ENCODE assay signal across 13 cellular contexts in the genomic region with DNA sequence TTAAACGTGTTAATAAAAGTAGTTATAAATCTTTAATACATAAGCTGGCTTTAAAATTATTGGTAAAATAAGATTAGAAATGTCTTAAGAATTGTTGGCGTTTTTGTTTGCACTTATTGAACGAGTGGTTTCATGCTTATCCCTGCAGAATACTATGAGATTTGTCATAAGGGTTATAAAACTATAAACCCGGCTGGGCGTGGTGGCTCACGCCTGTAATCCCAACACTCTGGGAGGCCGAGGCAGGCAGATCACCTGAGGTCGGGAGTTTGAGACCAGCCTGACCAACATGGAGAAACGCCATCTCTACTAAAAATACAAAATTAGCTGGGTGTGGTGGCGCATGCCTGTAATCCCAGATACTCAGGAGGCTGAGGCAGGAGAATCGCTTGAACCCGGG. TPM values are rescaled to one million over a fixed set of nuclear protein-coding genes. Genes with fewer than 3 reads are reported as not detected.
DNase-seq lines count a peak whose midpoint lies in the region; ATAC-seq, FAIRE-seq and TF ChIP-seq lines count a peak whose summit lies in the region.
"Not testable (repeated sequence)": the region's sequence is repeated elsewhere in the genome, so short reads cannot be mapped to it uniquely, and the experiment has no call there.
"Had no signal": no experiment of that assay in that cellular context is flagged by ENCODE, and none has a peak within 500 bp of the region (broad histone marks: within the 10 kb centered on the region; RNA-seq: fewer than 3 reads in every experiment).

No MANE protein-coding gene starts in this region.

- CTCF ChIA-PET in K562 (lab: Yijun Ruan, JAX; ENCODE audit: low intra/inter-chr PET ratio) = not testable (repeated sequence)

- peaks cover 18% of the 10 kb centered on the region for H3K36me3 Mint-ChIP-seq in chondrocyte (ENCODE audit: low read depth)

- H3K27ac ChIP-seq in K562 (ENCODE audit: extremely low read depth, low read depth, low read length) = peak overlapping the region; percentile 25; the same call in 1 of the 3 replicates
- H3K27ac ChIP-seq in small intestine (ENCODE audit: low read depth in 1 of 2, low read length in 1 of 2); transverse colon: not testable (repeated sequence)

- DNase-seq in K562 (ENCODE audit: extremely low read depth in 1 of 4, low spot score in 3 of 4) = not testable (repeated sequence)
- DNase-seq in chondrocyte (ENCODE audit: low spot score) (peak; percentile 2), left colon (peak in 1 of 2 donors; percentile 36), mucosa of descending colon (peak in 1 of 3 donors; percentile 50), small intestine (peak; percentile 31), transverse colon (peak; percentile 51)

- not testable (repeated sequence) for H3K9me3 Mint-ChIP-seq in chondrocyte (ENCODE audit: low read depth)

- POLR2A ChIA-PET in K562 (lab: Yijun Ruan, JAX) = interaction anchor here (1.7 kb wide), 1 partner anchor 12 kb away, joined by 5 read pairs; no protein-coding TSS in a partner anchor

- not testable (repeated sequence) for H2AFZ ChIP-seq in K562 (ENCODE audit: low read depth, low read length)

- H3K9me1 ChIP-seq in K562 (ENCODE audit: control insufficient read depth, insufficient read depth, low read length) = not testable (repeated sequence)

- WGBS in K562 (ENCODE audit: insufficient coverage, low coverage, missing lambda C conversion rate) = 85% methylated on average over 12 of the region's 12 CpGs
- 56 to 77% (median 74%) methylated on average over 12 of the region's 12 CpGs for WGBS in small intestine, 3 donors
- 48 to 59% methylated on average over 12 of the region's 12 CpGs for WGBS in transverse colon (ENCODE audit: low coverage in 1 of 2), 2 donors

- peaks cover 50 to 56% of the 10 kb centered on the region in 2 experiments for H3K4me1 ChIP-seq in K562 (replicated peaks in 1 of 2; ENCODE audit: control insufficient read depth in 2 of 2, insufficient read depth in 2 of 2, low read length in 2 of 2)
- H3K4me1 ChIP-seq in mucosa of descending colon (ENCODE audit: low read depth); small intestine (ENCODE audit: control insufficient read depth in 2 of 2, insufficient read depth in 1 of 2, low read depth in 1 of 2, low read length in 1 of 2); transverse colon: not testable (repeated sequence)

- in situ Hi-C loops in K562 (cut with MboI); transverse colon (cut with MboI; ENCODE audit: low pct_ligation_motif_present in 1 of 4, low pct_unique_long_range_greater_than_20kb in 1 of 4, low sequenced_read_pairs in 3 of 4): not testable (repeated sequence)

- H3K4me3 ChIP-seq in K562; mucosa of descending colon; small intestine (ENCODE audit: low read depth in 1 of 2, low read length in 2 of 2); transverse colon: not testable (repeated sequence)

- not testable (repeated sequence) for H3K9me3 ChIP-seq in K562 (replicated peaks; ENCODE audit: control insufficient read depth, insufficient read depth, low read depth, low read length); mucosa of descending colon; small intestine (ENCODE audit: control insufficient read depth, low read depth); transverse colon

- H4K20me1 ChIP-seq in K562 (replicated peaks; ENCODE audit: control insufficient read depth, insufficient read depth, low read length) = not testable (repeated sequence)

- not testable (repeated sequence) for H3K9ac ChIP-seq in K562 (ENCODE audit: insufficient read depth in 1 of 2, low read depth in 2 of 2, low read length in 2 of 2)

- H3K4me1 Mint-ChIP-seq in chondrocyte (ENCODE audit: low read depth) = not testable (repeated sequence)

- not testable (repeated sequence) for H3K4me3 Mint-ChIP-seq in chondrocyte (ENCODE audit: unreplicated experiment)

- H3K4me2 ChIP-seq in K562 (ENCODE audit: insufficient read depth, low read length) = not testable (repeated sequence)

- peaks cover 71% of the 10 kb centered on the region for H3K79me2 ChIP-seq in K562 (ENCODE audit: control insufficient read depth, insufficient read depth, low read length)

- not testable (repeated sequence) for ATAC-seq in K562
- peak; percentile 62 for ATAC-seq in left colon
- ATAC-seq in mucosa of descending colon = peak; percentile 49

- TF ChIP-seq CTCF in K562 (IDR thresholded peaks at IDR 0.05 in 2 of 3, conservative IDR thresholded peaks at IDR 0.05 in 1 of 3; ENCODE audit: insufficient read depth in 2 of 3, low read depth in 1 of 3, low read length in 3 of 3); chondrocyte (IDR thresholded peaks at IDR 0.05); mucosa of descending colon (IDR thresholded peaks at IDR 0.05); transverse colon (IDR thresholded peaks at IDR 0.05): not testable (repeated sequence)

- H3K36me3 ChIP-seq in K562 (ENCODE audit: control insufficient read depth, insufficient read depth, low read length) (peaks cover 57% of the 10 kb centered on the region), small intestine (ENCODE audit: control insufficient read depth in 2 of 2, insufficient read depth in 2 of 2, low read length in 2 of 2) (peaks cover 9 to 15% of the 10 kb centered on the region in 2 donors), transverse colon (peaks cover 0 to 17% (median 12%) of the 10 kb centered on the region in 4 donors)
- H3K36me3 ChIP-seq in mucosa of descending colon (ENCODE audit: low read depth) = not testable (repeated sequence)

- not testable (repeated sequence) for TF ChIP-seq POLR2A in K562 (conservative IDR thresholded peaks at IDR 0.05); transverse colon (IDR thresholded peaks at IDR 0.05)

- H3K27me3 ChIP-seq in K562 (ENCODE audit: control insufficient read depth in 2 of 2, insufficient read depth in 2 of 2, low read length in 2 of 2); small intestine (ENCODE audit: control insufficient read depth in 2 of 2, insufficient read depth in 2 of 2, low read length in 2 of 2); transverse colon: not testable (repeated sequence)

- H3K27ac Mint-ChIP-seq in chondrocyte (ENCODE audit: unreplicated experiment) = not testable (repeated sequence)

- TF ChIP-seq RAD21 in K562 (CRISPR knock-in tag; conservative IDR thresholded peaks at IDR 0.05 in 1 of 2, IDR thresholded peaks at IDR 0.05 in 1 of 2) = not testable (repeated sequence)

- not testable (repeated sequence) for H3K27me3 Mint-ChIP-seq in chondrocyte (ENCODE audit: low read depth)

- not testable (repeated sequence) for BruUV-seq in K562 (replicated peaks; lab: Mats Ljungman, UMichigan)

- FAIRE-seq in K562 (lab: Jason Lieb, UNC); small intestine (lab: Jason Lieb, UNC): not testable (repeated sequence)

- not testable (repeated sequence) for TF ChIP-seq EP300 in K562 (IDR thresholded peaks at IDR 0.05; ENCODE audit: low read length); transverse colon (IDR thresholded peaks at IDR 0.05; ENCODE audit: low read depth)

- intact Hi-C loops in K562 (cut with micrococcal nuclease) = loop anchor here (10.0 kb wide), 1 partner anchor 156 kb away; no protein-coding TSS in a partner anchor
- intact Hi-C loops in left colon (cut with DNase I, micrococcal nuclease); mucosa of descending colon (cut with DNase I, micrococcal nuclease); transverse colon (cut with DNase I; ENCODE audit: low total_unique reads): not testable (repeated sequence)

RNA-seq across cellular contexts. Expression of gene GP6, which starts 2.6 kb away (rescaled TPM):
- total RNA-seq in K562 (2011; cell fraction: chromatin; rRNA removed; ENCODE audit: low replicate concordance) = 21.2 and 44.5 TPM in 2 replicates
- 22.6 and 39.5 TPM in 2 replicates for total RNA-seq in K562 (2011; cell fraction: nucleolus; rRNA removed)
- total RNA-seq in K562 (2011; cell fraction: nucleoplasm; rRNA removed) = 29.0 and 50.9 TPM in 2 replicates
- total RNA-seq in K562 (2014; rRNA removed) (9.7 and 14.7 TPM in 2 replicates), K562 (2014; rRNA removed; fragmentation: Illumina TruSeq; extraction: Trizol) (5.7 and 7.3 TPM in 2 replicates), K562 (2015; rRNA removed; fragmentation: Illumina TruSeq; extraction: Trizol) (3.1 and 3.2 TPM in 2 replicates), K562 (2021) (13.8 and 21.1 TPM in 2 replicates), chondrocyte (0.51 TPM in 1 of 3 replicates, not detected in the others), left colon (under 1 TPM; 0.28 to 0.49 TPM), mucosa of descending colon (1 to 10 TPM in 1 of 3 donors, under 1 TPM in 2; 0.22 to 1.4 (median 0.32) TPM), transverse colon (under 1 TPM in 2 of 4 donors, not detected in 2; 0.68 to 1.00 TPM)
- polyA plus RNA-seq in K562 (2011; rRNA removed) (4.6 and 15.8 TPM in 2 replicates), K562 (2014; fragmentation: Illumina TruSeq; extraction: Trizol) (19.6 and 26.5 TPM in 2 replicates), K562 (2014; fragmentation: Nextera tagmentation; extraction: Ambion mirVana) (1 to 10 TPM; 5.4 to 5.7 TPM), K562 (2014; rRNA removed) (12.4 and 17.5 TPM in 2 replicates), small intestine (under 1 TPM in 1 of 3 donors, not detected in 2; 0.15 TPM)
- 4.3 and 28.1 TPM in 2 replicates for polyA plus RNA-seq in K562 (2011; cell fraction: cytosol; rRNA removed)
- polyA plus RNA-seq in K562 (2011; cell fraction: nucleus; rRNA removed) = 3.8 and 33.4 TPM in 2 replicates
- polyA plus RNA-seq in K562 (2012) = 6.4 and 10.7 TPM in 2 replicates
- 1.9 and 8.0 TPM in 2 replicates for polyA minus RNA-seq in K562 (2011; rRNA and poly(A)+ RNA removed)
- 3.7 and 9.2 TPM in 2 replicates for polyA minus RNA-seq in K562 (2011; cell fraction: cytosol; rRNA and poly(A)+ RNA removed)
- polyA minus RNA-seq in K562 (2011; cell fraction: nucleus; rRNA and poly(A)+ RNA removed) = 1.9 and 6.6 TPM in 2 replicates
- total RNA-seq: A673; Caco-2; CD8-positive, alpha-beta memory T cell had no signal
- polyA plus RNA-seq: AG04450; BJ; CD4-positive, alpha-beta memory T cell; CD4-positive, CD25-positive, alpha-beta regulatory T cell had no signal

RNA-seq across cellular contexts. Expression of gene RDH13, which starts 22.3 kb away (rescaled TPM):
- 86.2 and 226 TPM in 2 replicates for total RNA-seq in K562 (2011; cell fraction: chromatin; rRNA removed; ENCODE audit: low replicate concordance)
- 132 and 156 TPM in 2 replicates for total RNA-seq in K562 (2011; cell fraction: nucleolus; rRNA removed)
- 101 and 114 TPM in 2 replicates for total RNA-seq in K562 (2011; cell fraction: nucleoplasm; rRNA removed)
- total RNA-seq in K562 (2014; rRNA removed) (63.2 and 78.7 TPM in 2 replicates), K562 (2014; rRNA removed; fragmentation: Illumina TruSeq; extraction: Trizol) (25.8 and 29.2 TPM in 2 replicates), K562 (2015; rRNA removed; fragmentation: Illumina TruSeq; extraction: Trizol) (41.9 and 43.3 TPM in 2 replicates), K562 (2021) (65.7 and 70.3 TPM in 2 replicates), chondrocyte (9.7 to 13.7 TPM (median 11.1 TPM) in 3 replicates), left colon (10 to 100 TPM; 50.5 to 69.3 TPM), mucosa of descending colon (10 to 100 TPM; 46.1 to 59.5 (median 55.0) TPM), transverse colon (100 to 1,000 TPM in 1 of 4 donors, 10 to 100 TPM in 3; 28.4 to 125 (median 61.7) TPM)
- polyA plus RNA-seq in K562 (2011; rRNA removed) (23.3 and 28.6 TPM in 2 replicates), K562 (2014; fragmentation: Illumina TruSeq; extraction: Trizol) (39.5 and 44.9 TPM in 2 replicates), K562 (2014; fragmentation: Nextera tagmentation; extraction: Ambion mirVana) (1 to 10 TPM; 7.5 to 9.8 TPM), K562 (2014; rRNA removed) (51.2 and 53.8 TPM in 2 replicates), small intestine (10 to 100 TPM; 21.3 to 28.4 (median 23.0) TPM)
- polyA plus RNA-seq in K562 (2011; cell fraction: cytosol; rRNA removed) = 19.8 and 50.7 TPM in 2 replicates
- 75.3 and 114 TPM in 2 replicates for polyA plus RNA-seq in K562 (2011; cell fraction: nucleus; rRNA removed)
- polyA plus RNA-seq in K562 (2012) = 36.1 and 51.9 TPM in 2 replicates
- 19.9 and 43.3 TPM in 2 replicates for polyA minus RNA-seq in K562 (2011; rRNA and poly(A)+ RNA removed)
- 18.3 and 33.0 TPM in 2 replicates for polyA minus RNA-seq in K562 (2011; cell fraction: cytosol; rRNA and poly(A)+ RNA removed)
- polyA minus RNA-seq in K562 (2011; cell fraction: nucleus; rRNA and poly(A)+ RNA removed) = 32.5 and 38.9 TPM in 2 replicates

RNA-seq across cellular contexts. Expression of gene EPS8L1, which starts 35.0 kb away (rescaled TPM):
- total RNA-seq in K562 (2011; cell fraction: chromatin; rRNA removed; ENCODE audit: low replicate concordance) = 21.2 and 53.9 TPM in 2 replicates
- 25.4 and 29.5 TPM in 2 replicates for total RNA-seq in K562 (2011; cell fraction: nucleolus; rRNA removed)
- 24.6 and 30.8 TPM in 2 replicates for total RNA-seq in K562 (2011; cell fraction: nucleoplasm; rRNA removed)
- 18.1 and 21.3 TPM in 2 replicates for total RNA-seq in K562 (2014; rRNA removed)
- total RNA-seq in K562 (2014; rRNA removed; fragmentation: Illumina TruSeq; extraction: Trizol) = 6.8 and 8.0 TPM in 2 replicates
- total RNA-seq in K562 (2015; rRNA removed; fragmentation: Illumina TruSeq; extraction: Trizol) = 9.6 and 11.5 TPM in 2 replicates
- total RNA-seq in K562 (2021) = 17.3 and 18.9 TPM in 2 replicates
- 11.9 and 13.2 TPM in 2 replicates for polyA plus RNA-seq in K562 (2011; rRNA removed)
- polyA plus RNA-seq in K562 (2011; cell fraction: cytosol; rRNA removed) = 9.1 and 15.2 TPM in 2 replicates
- 39.1 and 62.6 TPM in 2 replicates for polyA plus RNA-seq in K562 (2011; cell fraction: nucleus; rRNA removed)
- 22.7 and 23.7 TPM in 2 replicates for polyA plus RNA-seq in K562 (2012)
- polyA plus RNA-seq in K562 (2014; fragmentation: Illumina TruSeq; extraction: Trizol) = 13.5 and 14.0 TPM in 2 replicates
- polyA plus RNA-seq in K562 (2014; fragmentation: Nextera tagmentation; extraction: Ambion mirVana) = under 1 TPM; 0.35 to 0.59 TPM
- 15.9 and 22.1 TPM in 2 replicates for polyA plus RNA-seq in K562 (2014; rRNA removed)
- polyA minus RNA-seq in K562 (2011; rRNA and poly(A)+ RNA removed) = 3.1 and 7.7 TPM in 2 replicates
- 5.2 and 6.4 TPM in 2 replicates for polyA minus RNA-seq in K562 (2011; cell fraction: cytosol; rRNA and poly(A)+ RNA removed)
- polyA minus RNA-seq in K562 (2011; cell fraction: nucleus; rRNA and poly(A)+ RNA removed) = 10.0 and 12.8 TPM in 2 replicates
- total RNA-seq in chondrocyte = 4.1 to 7.9 TPM (median 6.8 TPM) in 3 replicates
- total RNA-seq in left colon = 10 to 100 TPM; 42.1 to 75.9 TPM
- total RNA-seq in mucosa of descending colon = 10 to 100 TPM; 20.7 to 79.6 (median 36.0) TPM
- polyA plus RNA-seq in small intestine = 10 to 100 TPM; 17.2 to 23.8 (median 21.0) TPM
- total RNA-seq in transverse colon = 100 to 1,000 TPM in 1 of 4 donors, 10 to 100 TPM in 3; 28.7 to 115 (median 49.1) TPM
